Comparison of ENCODE assay signal across 21 cellular contexts in the genomic region with DNA sequence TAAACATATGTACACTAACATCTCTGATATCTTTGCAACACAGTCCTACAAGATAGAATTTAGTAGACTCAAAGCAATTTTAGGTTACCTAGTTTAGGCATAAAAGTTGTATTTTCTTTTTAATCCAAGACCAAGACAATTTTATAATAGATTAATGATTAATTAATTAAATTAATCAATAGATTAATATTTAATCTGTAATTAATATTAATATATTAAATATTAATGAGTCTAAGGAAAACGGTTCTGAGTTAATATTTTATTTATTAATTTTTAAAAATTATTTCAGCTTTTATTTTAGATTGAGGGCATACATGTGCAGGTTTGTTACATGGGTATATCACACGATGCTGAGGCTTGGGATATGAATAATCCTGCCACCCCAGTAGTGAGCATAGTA. TPM values are rescaled to one million over a fixed set of nuclear protein-coding genes. Genes with fewer than 3 reads are reported as not detected.
DNase-seq lines count a peak whose midpoint lies in the region; ATAC-seq, FAIRE-seq and TF ChIP-seq lines count a peak whose summit lies in the region.
"Had no signal": no experiment of that assay in that cellular context is flagged by ENCODE, and none has a peak within 500 bp of the region (broad histone marks: within the 10 kb centered on the region; RNA-seq: fewer than 3 reads in every experiment).

No MANE protein-coding gene starts in this region.

- H3K4me1 ChIP-seq in K562 (replicated peaks in 1 of 2; ENCODE audit: control insufficient read depth in 2 of 2, insufficient read depth in 2 of 2, low read length in 2 of 2), result no peaks in the 10 kb centered on the region
- H3K4me1 ChIP-seq: BE2C, BLaER1, Caco-2 had no signal

- no peak overlapping the region for H2AFZ ChIP-seq in K562 (ENCODE audit: low read depth, low read length)

- WGBS in K562 (ENCODE audit: insufficient coverage, low coverage, missing lambda C conversion rate), result 17% methylated on average over 2 of the region's 2 CpGs

- no peak for ATAC-seq in K562
- ATAC-seq: CD8-positive, alpha-beta T cell; GM12878 had no signal

- H3K27ac ChIP-seq in K562 (ENCODE audit: extremely low read depth, low read depth, low read length), result no peak overlapping the region
- H3K27ac ChIP-seq: 22Rv1, BLaER1 had no signal

- no TSS peak for BruUV-seq in K562 (replicated peaks; lab: Mats Ljungman, UMichigan)

- H3K27me3 ChIP-seq in K562 (ENCODE audit: control insufficient read depth in 2 of 2, insufficient read depth in 2 of 2, low read length in 2 of 2), result no peaks in the 10 kb centered on the region
- H3K27me3 ChIP-seq: BE2C, BLaER1 had no signal

- no peak for DNase-seq in RCC 7860 (ENCODE audit: low spot score)
- DNase-seq in K562 (ENCODE audit: extremely low read depth in 1 of 4, low spot score in 3 of 4), result no peak
- DNase-seq in amygdala (lab: John Stamatoyannopoulos, UW), result no peak
- no peak for DNase-seq in CD14-positive monocyte (ENCODE audit: low spot score)
- no peak for DNase-seq in medulla oblongata (ENCODE audit: extremely low spot score)
- DNase-seq: ACHN; BE2C; C1 segment of cervical spinal cord; Caco-2; Calu3; CD4-positive, alpha-beta T cell; CD8-positive, alpha-beta T cell; DMS79 treated with DMSO at 0.1 percent for 48 hours; GDM1 had no signal

- FAIRE-seq in A204.1 (lab: Jason Lieb, UNC) (peak; percentile 78), RCC 7860 (lab: Jason Lieb, UNC) (peak; percentile 42), K562 (lab: Jason Lieb, UNC) (no peak)
- FAIRE-seq: D721Med, GM12878, GM12892, GM18507 had no signal

- no peak overlapping the region for H3K9ac ChIP-seq in K562 (ENCODE audit: insufficient read depth in 1 of 2, low read depth in 2 of 2, low read length in 2 of 2)
- H3K9ac ChIP-seq: BLaER1 had no signal

- TF ChIP-seq CTCF in K562 (IDR thresholded peaks at IDR 0.05 in 2 of 3, conservative IDR thresholded peaks at IDR 0.05 in 1 of 3; ENCODE audit: insufficient read depth in 2 of 3, low read depth in 1 of 3, low read length in 3 of 3), result no peak
- TF ChIP-seq CTCF in CD14-positive monocyte (IDR thresholded peaks at IDR 0.05), result no peak

- in situ Hi-C loops in K562 (cut with MboI), result no loop called here

- no peaks in the 10 kb centered on the region for H3K9me3 ChIP-seq in K562 (replicated peaks; ENCODE audit: control insufficient read depth, insufficient read depth, low read depth, low read length)
- H3K9me3 ChIP-seq: BE2C, BLaER1, Caco-2 had no signal

- H3K36me3 Mint-ChIP-seq in CD14-positive monocyte, result peaks cover 8 to 22% of the 10 kb centered on the region in 2 donors

- no peaks in the 10 kb centered on the region for H3K79me2 ChIP-seq in K562 (ENCODE audit: control insufficient read depth, insufficient read depth, low read length)

- POLR2A ChIA-PET in K562 (lab: Yijun Ruan, JAX), result interaction anchor here (1.2 kb wide), 1 partner anchor 17 kb away, joined by 3 read pairs; no protein-coding TSS in a partner anchor

- no peak overlapping the region for H3K4me3 Mint-ChIP-seq in CD14-positive monocyte
- H3K4me3 Mint-ChIP-seq: CD4-positive, alpha-beta T cell; CD8-positive, alpha-beta T cell had no signal

- no peak for TF ChIP-seq EP300 in K562 (IDR thresholded peaks at IDR 0.05; ENCODE audit: low read length)

- intact Hi-C loops in K562 (cut with micrococcal nuclease) (no loop called here), CD14-positive monocyte (cut with micrococcal nuclease) (no loop called here)

- CTCF ChIA-PET in K562 (lab: Yijun Ruan, JAX; ENCODE audit: low intra/inter-chr PET ratio), result no interaction called here

- H3K9me1 ChIP-seq in K562 (ENCODE audit: control insufficient read depth, insufficient read depth, low read length), result no peaks in the 10 kb centered on the region

- no peaks in the 10 kb centered on the region for H3K36me3 ChIP-seq in K562 (ENCODE audit: control insufficient read depth, insufficient read depth, low read length)
- H3K36me3 ChIP-seq: BE2C, BLaER1 had no signal

- no peak for TF ChIP-seq RAD21 in K562 (CRISPR knock-in tag; conservative IDR thresholded peaks at IDR 0.05 in 1 of 2, IDR thresholded peaks at IDR 0.05 in 1 of 2)

- H3K4me3 ChIP-seq in K562, result no peak overlapping the region
- H3K4me3 ChIP-seq: BLaER1, GM12878 had no signal

- H4K20me1 ChIP-seq in K562 (replicated peaks; ENCODE audit: control insufficient read depth, insufficient read depth, low read length), result no peaks in the 10 kb centered on the region
- H4K20me1 ChIP-seq: BLaER1 had no signal

- TF ChIP-seq POLR2A in K562 (conservative IDR thresholded peaks at IDR 0.05), result no peak

- H3K4me1 Mint-ChIP-seq in CD14-positive monocyte, result peaks cover 1% of the 10 kb centered on the region

- peaks cover 0 to 2% (median 0%) of the 10 kb centered on the region in 3 donors for H3K27me3 Mint-ChIP-seq in CD14-positive monocyte (ENCODE audit: low read depth in 3 of 3)
- H3K27me3 Mint-ChIP-seq: CD4-positive, alpha-beta T cell had no signal

- H3K9me3 Mint-ChIP-seq in CD14-positive monocyte, result peaks cover 0 to 3% (median 0%) of the 10 kb centered on the region in 7 donors
- H3K9me3 Mint-ChIP-seq: CD4-positive, alpha-beta T cell; CD8-positive, alpha-beta T cell had no signal

- no peak overlapping the region for H3K4me2 ChIP-seq in K562 (ENCODE audit: insufficient read depth, low read length)
- H3K4me2 ChIP-seq: BLaER1 had no signal

- no peak overlapping the region for H3K27ac Mint-ChIP-seq in CD14-positive monocyte
- H3K27ac Mint-ChIP-seq: CD4-positive, alpha-beta T cell; CD8-positive, alpha-beta T cell had no signal

TF ChIP-seq in K562, 482 proteins besides CTCF, POLR2A, EP300 and RAD21 (continues in another document):
- TF ChIP-seq, protein P1, sequence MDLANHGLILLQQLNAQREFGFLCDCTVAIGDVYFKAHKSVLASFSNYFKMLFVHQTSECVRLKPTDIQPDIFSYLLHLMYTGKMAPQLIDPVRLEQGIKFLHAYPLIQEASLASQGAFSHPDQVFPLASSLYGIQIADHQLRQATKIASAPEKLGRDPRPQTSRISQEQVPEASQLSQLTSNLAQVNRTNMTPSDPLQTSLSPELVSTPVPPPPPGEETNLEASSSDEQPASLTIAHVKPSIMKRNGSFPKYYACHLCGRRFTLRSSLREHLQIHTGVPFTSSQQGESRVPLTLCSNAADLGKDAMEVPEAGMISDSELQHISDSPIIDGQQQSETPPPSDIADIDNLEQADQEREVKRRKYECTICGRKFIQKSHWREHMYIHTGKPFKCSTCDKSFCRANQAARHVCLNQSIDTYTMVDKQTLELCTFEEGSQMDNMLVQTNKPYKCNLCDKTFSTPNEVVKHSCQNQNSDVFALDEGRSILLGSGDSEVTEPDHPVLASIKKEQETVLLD (IDR thresholded peaks at IDR 0.05), result no peak
- TF ChIP-seq ZFPM2 (CRISPR knock-in tag; IDR thresholded peaks at IDR 0.05), result no peak

RNA-seq across cellular contexts. Expression of a gene that starts 49.0 kb away (rescaled TPM):
- 6.6 and 16.1 TPM in 2 replicates for total RNA-seq in K562 (2011; cell fraction: chromatin; rRNA removed; ENCODE audit: low replicate concordance)
- total RNA-seq in K562 (2011; cell fraction: nucleolus; rRNA removed), result 3.9 and 4.3 TPM in 2 replicates
- 5.9 and 9.0 TPM in 2 replicates for total RNA-seq in K562 (2011; cell fraction: nucleoplasm; rRNA removed)
- 3.8 and 5.4 TPM in 2 replicates for total RNA-seq in K562 (2014; rRNA removed)
- 4.4 and 4.7 TPM in 2 replicates for total RNA-seq in K562 (2014; rRNA removed; fragmentation: Illumina TruSeq; extraction: Trizol)
- 2.9 and 3.6 TPM in 2 replicates for total RNA-seq in K562 (2015; rRNA removed; fragmentation: Illumina TruSeq; extraction: Trizol)
- total RNA-seq in K562 (2021), result 5.5 and 6.1 TPM in 2 replicates
- 5.9 and 6.4 TPM in 2 replicates for polyA plus RNA-seq in K562 (2011; rRNA removed)
- 1.8 and 4.2 TPM in 2 replicates for polyA plus RNA-seq in K562 (2011; cell fraction: cytosol; rRNA removed)
- polyA plus RNA-seq in K562 (2011; cell fraction: nucleus; rRNA removed), result 3.4 and 3.6 TPM in 2 replicates
- polyA plus RNA-seq in K562 (2012), result 4.7 and 5.2 TPM in 2 replicates
- 4.3 and 4.8 TPM in 2 replicates for polyA plus RNA-seq in K562 (2014; fragmentation: Illumina TruSeq; extraction: Trizol)
- 1 to 10 TPM; 4.1 to 5.5 TPM for polyA plus RNA-seq in K562 (2014; fragmentation: Nextera tagmentation; extraction: Ambion mirVana)
- polyA plus RNA-seq in K562 (2014; rRNA removed), result 4.9 and 6.1 TPM in 2 replicates
- polyA minus RNA-seq in K562 (2011; rRNA and poly(A)+ RNA removed), result 9.9 and 18.0 TPM in 2 replicates
- polyA minus RNA-seq in K562 (2011; cell fraction: cytosol; rRNA and poly(A)+ RNA removed), result 5.8 and 7.4 TPM in 2 replicates
- 8.2 and 12.9 TPM in 2 replicates for polyA minus RNA-seq in K562 (2011; cell fraction: nucleus; rRNA and poly(A)+ RNA removed)
- polyA plus RNA-seq in CD14-positive monocyte, result 1 to 10 TPM; 1.1 to 1.5 TPM

RNA-seq across cellular contexts. Expression of a gene that starts 52.0 kb away (rescaled TPM):
- 0.09 and 0.14 TPM in 2 replicates for total RNA-seq in K562 (2011; cell fraction: chromatin; rRNA removed; ENCODE audit: low replicate concordance)
- 0.17 TPM in 1 of 2 replicates, not detected in the other for total RNA-seq in K562 (2011; cell fraction: nucleolus; rRNA removed)
- 0.07 and 0.08 TPM in 2 replicates for total RNA-seq in K562 (2011; cell fraction: nucleoplasm; rRNA removed)
- total RNA-seq in K562 (2014; rRNA removed), result not detected in 2 replicates
- not detected in 2 replicates for total RNA-seq in K562 (2014; rRNA removed; fragmentation: Illumina TruSeq; extraction: Trizol)
- 0.04 TPM in 1 of 2 replicates, not detected in the other for total RNA-seq in K562 (2015; rRNA removed; fragmentation: Illumina TruSeq; extraction: Trizol)
- 0.04 TPM in 1 of 2 replicates, not detected in the other for total RNA-seq in K562 (2021)
- 0.01 and 0.03 TPM in 2 replicates for polyA plus RNA-seq in K562 (2011; rRNA removed)
- polyA plus RNA-seq in K562 (2011; cell fraction: cytosol; rRNA removed), result 0.03 TPM in 1 of 2 replicates, not detected in the other
- polyA plus RNA-seq in K562 (2011; cell fraction: nucleus; rRNA removed), result 0.04 TPM in 1 of 2 replicates, not detected in the other
- 0.01 TPM in 1 of 2 replicates, not detected in the other for polyA plus RNA-seq in K562 (2012)
- polyA plus RNA-seq in K562 (2014; fragmentation: Illumina TruSeq; extraction: Trizol), result 0.01 TPM in 1 of 2 replicates, not detected in the other
- not detected for polyA plus RNA-seq in K562 (2014; fragmentation: Nextera tagmentation; extraction: Ambion mirVana)
- polyA plus RNA-seq in K562 (2014; rRNA removed), result not detected in 2 replicates
- 0.07 TPM in 1 of 2 replicates, not detected in the other for polyA minus RNA-seq in K562 (2011; rRNA and poly(A)+ RNA removed)
- polyA minus RNA-seq in K562 (2011; cell fraction: cytosol; rRNA and poly(A)+ RNA removed), result not detected in 2 replicates
- polyA minus RNA-seq in K562 (2011; cell fraction: nucleus; rRNA and poly(A)+ RNA removed), result not detected in 2 replicates
- polyA plus RNA-seq in CD14-positive monocyte, result under 1 TPM in 1 of 2 donors, not detected in 1; 0.08 TPM
- total RNA-seq: CD4-positive, alpha-beta T cell; CD8-positive, alpha-beta T cell had no signal
